17 cellular contexts compared by ENCODE assay signal in genomic region chr5:131110256-131110594, GRCh38.
"Had no signal": no experiment of that assay in that cellular context is flagged by ENCODE, and none has a peak within 500 bp of the region (broad histone marks: within the 10 kb centered on the region; RNA-seq: fewer than 3 reads in every experiment).

No MANE protein-coding gene starts in this region.

- DNase-seq: activated gamma-delta T cell; effector CD8-positive, alpha-beta T cell; psoas muscle; stimulated activated CD4-positive, alpha-beta T cell treated with anti-CD3 and anti-CD28 coated beads, Interleukin-4, amount 100 ng/mL, for 4 hours; tibial artery had no signal

- H3K4me1 ChIP-seq: ascending aorta, pancreas, psoas muscle, right atrium auricular region, tibial artery had no signal

- H3K36me3 ChIP-seq: ascending aorta, brain microvascular endothelial cell, pancreas, right atrium auricular region, tibial artery had no signal

- H3K27ac ChIP-seq: ascending aorta, brain microvascular endothelial cell, pancreas, psoas muscle, right atrium auricular region, tibial artery had no signal

- H3K36me3 Mint-ChIP-seq: activated naive CD4-positive, alpha-beta T cell treated with anti-CD3 and anti-CD28 coated beads, Interleukin-2, amount 50 U/mL, for 72 hours; immature natural killer cell; naive thymus-derived CD4-positive, alpha-beta T cell had no signal

- H3K9me3 ChIP-seq: ascending aorta, pancreas, psoas muscle, right atrium auricular region, tibial artery had no signal

- H3K27ac Mint-ChIP-seq: activated CD4-positive, alpha-beta memory T cell treated with anti-CD3 and anti-CD28 coated beads, Interleukin-2, amount 10 ng/mL, durations not matched to agents 7 days and 5 days; activated naive CD4-positive, alpha-beta T cell treated with anti-CD3 and anti-CD28 coated beads, Interleukin-2, amount 50 U/mL, for 72 hours; activated T-helper 1 cell treated with anti-CD3 and anti-CD28 coated beads, Interleukin-12 subunit alpha, Interleukin-12 subunit beta, Interleukin-2, Interleukin-4 antibody, amounts not matched to agents 30 ng/mL and 10 ng/mL and 1 ng/mL, durations not matched to agents 14 hours and 24 hours and 36 hours; immature natural killer cell; stimulated activated naive CD8-positive, alpha-beta T cell treated with anti-CD3 and anti-CD28 coated beads, Interleukin-15, Interleukin-2, amounts not matched to agents 100 ng/mL and 50 ng/mL, for 24 hours; T-helper 17 cell had no signal

- H3K27me3 Mint-ChIP-seq: activated CD4-positive, alpha-beta memory T cell treated with anti-CD3 and anti-CD28 coated beads, Interleukin-2, amount 10 ng/mL, durations not matched to agents 7 days and 5 days; naive thymus-derived CD4-positive, alpha-beta T cell; stimulated activated naive CD8-positive, alpha-beta T cell treated with anti-CD3 and anti-CD28 coated beads, Interleukin-15, Interleukin-2, amounts not matched to agents 100 ng/mL and 50 ng/mL, for 24 hours; T-helper 17 cell had no signal

- H3K27me3 ChIP-seq: ascending aorta, brain microvascular endothelial cell, pancreas, right atrium auricular region, tibial artery had no signal

- H3K9me3 Mint-ChIP-seq: activated CD4-positive, alpha-beta memory T cell treated with anti-CD3 and anti-CD28 coated beads, Interleukin-2, amount 10 ng/mL, durations not matched to agents 7 days and 5 days; activated naive CD4-positive, alpha-beta T cell treated with anti-CD3 and anti-CD28 coated beads, Interleukin-2, amount 50 U/mL, for 72 hours; activated T-helper 1 cell treated with anti-CD3 and anti-CD28 coated beads, Interleukin-12 subunit alpha, Interleukin-12 subunit beta, Interleukin-2, Interleukin-4 antibody, amounts not matched to agents 30 ng/mL and 10 ng/mL and 1 ng/mL, durations not matched to agents 14 hours and 24 hours and 36 hours; immature natural killer cell; naive thymus-derived CD4-positive, alpha-beta T cell; stimulated activated naive CD8-positive, alpha-beta T cell treated with anti-CD3 and anti-CD28 coated beads, Interleukin-15, Interleukin-2, amounts not matched to agents 100 ng/mL and 50 ng/mL, for 24 hours had no signal

- H3K4me1 Mint-ChIP-seq: immature natural killer cell had no signal

- H3K4me3 ChIP-seq: ascending aorta, lung, pancreas, psoas muscle, right atrium auricular region, tibial artery had no signal

- H3K4me3 Mint-ChIP-seq: activated CD4-positive, alpha-beta memory T cell treated with anti-CD3 and anti-CD28 coated beads, Interleukin-2, amount 10 ng/mL, durations not matched to agents 7 days and 5 days; activated T-helper 1 cell treated with anti-CD3 and anti-CD28 coated beads, Interleukin-12 subunit alpha, Interleukin-12 subunit beta, Interleukin-2, Interleukin-4 antibody, amounts not matched to agents 30 ng/mL and 10 ng/mL and 1 ng/mL, durations not matched to agents 14 hours and 24 hours and 36 hours; immature natural killer cell; stimulated activated naive CD8-positive, alpha-beta T cell treated with anti-CD3 and anti-CD28 coated beads, Interleukin-15, Interleukin-2, amounts not matched to agents 100 ng/mL and 50 ng/mL, for 24 hours had no signal
